ENCODE assay signal across 17 cellular contexts in the genomic region with DNA sequence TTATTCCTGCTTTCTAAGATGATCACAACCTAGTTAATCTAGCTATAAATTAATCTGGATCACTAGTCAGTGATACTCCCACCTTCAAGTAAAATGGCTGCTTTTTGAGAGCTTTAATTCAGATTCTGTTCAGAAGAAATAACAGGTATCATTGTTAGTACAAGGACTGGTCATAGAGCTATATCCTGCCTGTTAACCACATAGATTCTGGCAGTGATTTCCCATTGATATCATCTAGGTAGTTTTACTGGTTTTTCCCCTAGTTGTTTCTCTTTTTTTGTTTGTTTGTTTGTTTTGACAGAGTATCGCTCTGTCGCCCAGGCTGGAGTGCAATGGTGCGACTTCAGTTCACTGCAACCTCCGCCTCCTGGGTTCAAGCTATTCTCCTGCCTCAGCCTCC. TPM values are rescaled to one million over a fixed set of nuclear protein-coding genes. Genes with fewer than 3 reads are reported as not detected.
A peak's percentile ranks its signal among the peaks of the same experiment; 100 is the strongest.
DNase-seq lines count a peak whose midpoint lies in the region; ATAC-seq lines count a peak whose summit lies in the region.
"Had no signal": no experiment of that assay in that cellular context is flagged by ENCODE, and none has a peak within 500 bp of the region (broad histone marks: within the 10 kb centered on the region; RNA-seq: fewer than 3 reads in every experiment).

No MANE protein-coding gene starts in this region.

- peak overlapping the region; percentile 45 for H3K27ac Mint-ChIP-seq in activated CD4-positive, alpha-beta memory T cell treated with anti-CD3 and anti-CD28 coated beads, Interleukin-2, amount 10 ng/mL, durations not matched to agents 7 days and 5 days
- H3K27ac Mint-ChIP-seq in activated CD4-positive, alpha-beta memory T cell treated with anti-CD3 and anti-CD28 coated beads for 36 hours: no peak overlapping the region
- peak overlapping the region in 1 of 2 donors; percentile 35 for H3K27ac Mint-ChIP-seq in stimulated activated naive CD8-positive, alpha-beta T cell treated with anti-CD3 and anti-CD28 coated beads, Interleukin-15, amount 100 ng/mL, for 72 hours
- H3K27ac Mint-ChIP-seq in activated T-helper 17 cell treated with anti-CD3 and anti-CD28 coated beads, Interleukin-2, amount 50 U/mL, for 72 hours: peak overlapping the region; percentile 53
- H3K27ac Mint-ChIP-seq: CD4-positive, alpha-beta T cell; H9 had no signal

- peaks cover 9% of the 10 kb centered on the region for H3K27me3 Mint-ChIP-seq in activated CD4-positive, alpha-beta memory T cell treated with anti-CD3 and anti-CD28 coated beads, Interleukin-2, amount 10 ng/mL, durations not matched to agents 7 days and 5 days
- H3K27me3 Mint-ChIP-seq in activated CD4-positive, alpha-beta memory T cell treated with anti-CD3 and anti-CD28 coated beads for 36 hours: no peaks in the 10 kb centered on the region
- no peaks in the 10 kb centered on the region for H3K27me3 Mint-ChIP-seq in stimulated activated naive CD8-positive, alpha-beta T cell treated with anti-CD3 and anti-CD28 coated beads, Interleukin-15, amount 100 ng/mL, for 72 hours
- H3K27me3 Mint-ChIP-seq in activated T-helper 17 cell treated with anti-CD3 and anti-CD28 coated beads, Interleukin-2, amount 50 U/mL, for 72 hours: no peaks in the 10 kb centered on the region
- H3K27me3 Mint-ChIP-seq: CD4-positive, alpha-beta T cell had no signal

- DNase-seq in activated CD4-positive, alpha-beta memory T cell treated with anti-CD3 and anti-CD28 coated beads, Interleukin-2, amount 10 ng/mL, durations not matched to agents 7 days and 5 days: no peak
- no peak for DNase-seq in activated CD4-positive, alpha-beta memory T cell treated with anti-CD3 and anti-CD28 coated beads for 36 hours
- DNase-seq in stimulated activated naive CD8-positive, alpha-beta T cell treated with anti-CD3 and anti-CD28 coated beads, Interleukin-15, amount 100 ng/mL, for 72 hours: no peak
- DNase-seq in stimulated activated naive CD8-positive, alpha-beta T cell treated with anti-CD3 and anti-CD28 coated beads, Interleukin-15, Interleukin-2, amounts not matched to agents 100 U/mL and 50 U/mL, for 24 hours: no peak
- no peak for DNase-seq in AG20443 (ENCODE audit: low spot score)
- DNase-seq in NCI-H187 (lab: John Stamatoyannopoulos, UW): no peak
- DNase-seq in NCI-H748 treated with DMSO at 0.1 percent for 48 hours (lab: John Stamatoyannopoulos, UW): no peak
- DNase-seq: BE2C; CD4-positive, alpha-beta T cell; DMS153; GDM1; H9; NCI-H1436; NCI-H2029; NCI-H69; Right ventricle myocardium superior had no signal

- CTCF ChIA-PET in activated CD4-positive, alpha-beta memory T cell treated with anti-CD3 and anti-CD28 coated beads, Interleukin-2, amount 10 ng/mL, durations not matched to agents 7 days and 5 days (lab: Charles Lee): interaction anchor here (0.9 kb wide), 2 partner anchors 57 to 183 kb away, joined by 3 read pairs; no protein-coding TSS in a partner anchor
- CTCF ChIA-PET in activated CD4-positive, alpha-beta memory T cell treated with anti-CD3 and anti-CD28 coated beads for 36 hours (lab: Charles Lee): interaction anchor here (0.6 to 1.0 kb wide), 3 partner anchors 118 to 201 kb away, joined by 3 read pairs; no protein-coding TSS in a partner anchor

- POLR2A ChIA-PET in activated CD4-positive, alpha-beta memory T cell treated with anti-CD3 and anti-CD28 coated beads, Interleukin-2, amount 10 ng/mL, durations not matched to agents 7 days and 5 days (lab: Charles Lee): interaction anchor here (0.9 to 2.1 kb wide), 5 partner anchors 35 to 124 kb away, joined by 3 to 10 read pairs (median 4); a partner anchor contains a TSS
- POLR2A ChIA-PET in activated CD4-positive, alpha-beta memory T cell treated with anti-CD3 and anti-CD28 coated beads for 36 hours (lab: Charles Lee): interaction anchor here (1.7 kb wide), 1 partner anchor 39 kb away, joined by 4 read pairs; a partner anchor contains a TSS

- H3K4me1 Mint-ChIP-seq in activated CD4-positive, alpha-beta memory T cell treated with anti-CD3 and anti-CD28 coated beads, Interleukin-2, amount 10 ng/mL, durations not matched to agents 7 days and 5 days: peaks cover 63% of the 10 kb centered on the region
- H3K4me1 Mint-ChIP-seq in activated CD4-positive, alpha-beta memory T cell treated with anti-CD3 and anti-CD28 coated beads for 36 hours (ENCODE audit: low read depth): peaks cover 36% of the 10 kb centered on the region
- peaks cover 35% of the 10 kb centered on the region for H3K4me1 Mint-ChIP-seq in stimulated activated naive CD8-positive, alpha-beta T cell treated with anti-CD3 and anti-CD28 coated beads, Interleukin-15, amount 100 ng/mL, for 72 hours
- H3K4me1 Mint-ChIP-seq in activated T-helper 17 cell treated with anti-CD3 and anti-CD28 coated beads, Interleukin-2, amount 50 U/mL, for 72 hours: peaks cover 20% of the 10 kb centered on the region

- peaks cover 6% of the 10 kb centered on the region for H3K9me3 Mint-ChIP-seq in activated CD4-positive, alpha-beta memory T cell treated with anti-CD3 and anti-CD28 coated beads, Interleukin-2, amount 10 ng/mL, durations not matched to agents 7 days and 5 days
- H3K9me3 Mint-ChIP-seq in activated CD4-positive, alpha-beta memory T cell treated with anti-CD3 and anti-CD28 coated beads for 36 hours: peaks cover 2% of the 10 kb centered on the region
- no peaks in the 10 kb centered on the region for H3K9me3 Mint-ChIP-seq in stimulated activated naive CD8-positive, alpha-beta T cell treated with anti-CD3 and anti-CD28 coated beads, Interleukin-15, amount 100 ng/mL, for 72 hours
- H3K9me3 Mint-ChIP-seq in activated T-helper 17 cell treated with anti-CD3 and anti-CD28 coated beads, Interleukin-2, amount 50 U/mL, for 72 hours: no peaks in the 10 kb centered on the region
- H3K9me3 Mint-ChIP-seq: H9 had no signal

- peaks cover 25% of the 10 kb centered on the region for H3K36me3 Mint-ChIP-seq in activated CD4-positive, alpha-beta memory T cell treated with anti-CD3 and anti-CD28 coated beads, Interleukin-2, amount 10 ng/mL, durations not matched to agents 7 days and 5 days (ENCODE audit: low read depth)
- peaks cover 3% of the 10 kb centered on the region for H3K36me3 Mint-ChIP-seq in activated CD4-positive, alpha-beta memory T cell treated with anti-CD3 and anti-CD28 coated beads for 36 hours
- H3K36me3 Mint-ChIP-seq in activated T-helper 17 cell treated with anti-CD3 and anti-CD28 coated beads, Interleukin-2, amount 50 U/mL, for 72 hours (ENCODE audit: low read depth): peaks cover 1% of the 10 kb centered on the region

- no peak overlapping the region for H3K4me3 Mint-ChIP-seq in activated CD4-positive, alpha-beta memory T cell treated with anti-CD3 and anti-CD28 coated beads, Interleukin-2, amount 10 ng/mL, durations not matched to agents 7 days and 5 days
- H3K4me3 Mint-ChIP-seq in activated CD4-positive, alpha-beta memory T cell treated with anti-CD3 and anti-CD28 coated beads for 36 hours: no peak overlapping the region
- H3K4me3 Mint-ChIP-seq in stimulated activated naive CD8-positive, alpha-beta T cell treated with anti-CD3 and anti-CD28 coated beads, Interleukin-15, amount 100 ng/mL, for 72 hours: no peak overlapping the region
- H3K4me3 Mint-ChIP-seq in activated T-helper 17 cell treated with anti-CD3 and anti-CD28 coated beads, Interleukin-2, amount 50 U/mL, for 72 hours: no peak overlapping the region
- H3K4me3 Mint-ChIP-seq: CD4-positive, alpha-beta T cell; H9 had no signal

- ATAC-seq in stimulated activated naive CD8-positive, alpha-beta T cell treated with anti-CD3 and anti-CD28 coated beads, Interleukin-15, amount 100 ng/mL, for 72 hours: peak; percentile 61
- no peak for ATAC-seq in stimulated activated naive CD8-positive, alpha-beta T cell treated with anti-CD3 and anti-CD28 coated beads, Interleukin-15, Interleukin-2, amounts not matched to agents 100 U/mL and 50 U/mL, for 24 hours
- no peak for ATAC-seq in activated T-helper 17 cell treated with anti-CD3 and anti-CD28 coated beads, Interleukin-2, amount 50 U/mL, for 72 hours (replicated peaks)

- intact Hi-C loops in activated CD4-positive, alpha-beta memory T cell treated with anti-CD3 and anti-CD28 coated beads for 36 hours (cut with micrococcal nuclease): no loop called here

RNA-seq across cellular contexts. Expression of a gene that starts 39.0 kb away (rescaled TPM):
- 100 to 1,000 TPM; 153 to 158 TPM for total RNA-seq in activated CD4-positive, alpha-beta memory T cell treated with anti-CD3 and anti-CD28 coated beads, Interleukin-2, amount 10 ng/mL, durations not matched to agents 7 days and 5 days
- total RNA-seq in activated CD4-positive, alpha-beta memory T cell treated with anti-CD3 and anti-CD28 coated beads for 36 hours: 100 to 1,000 TPM; 283 to 287 TPM
- 100 to 1,000 TPM; 123 to 176 TPM for total RNA-seq in activated T-helper 17 cell treated with anti-CD3 and anti-CD28 coated beads, Interleukin-2, amount 50 U/mL, for 72 hours
